Comparison of ENCODE assay signal across 1 cellular context in genomic region chr2:24768601-24769000, GRCh38.
TF ChIP-seq lines count a peak whose summit lies in the region.

No MANE protein-coding gene starts in this region.

TF ChIP-seq in WTC11, 78 proteins besides CTCF, POLR2A, EP300 and RAD21 (continued from another document):
- TF ChIP-seq ZNF263 (CRISPR knock-in tag; IDR thresholded peaks at IDR 0.05; ENCODE audit: low read depth) (no peak), PRDM15 (CRISPR knock-in tag; IDR thresholded peaks at IDR 0.05) (no peak), ARID4B (CRISPR knock-in tag; IDR thresholded peaks at IDR 0.05; ENCODE audit: borderline replicate concordance) (no peak)
